Comparison of ENCODE assay signal across 9 cellular contexts in genomic region chr2:21019000-21019677, GRCh38. TPM values are rescaled to one million over a fixed set of nuclear protein-coding genes. Genes with fewer than 3 reads are reported as not detected.
"Had no signal": no experiment of that assay in that cellular context is flagged by ENCODE, and none has a peak within 500 bp of the region (broad histone marks: within the 10 kb centered on the region; RNA-seq: fewer than 3 reads in every experiment).

No MANE protein-coding gene starts in this region.

- H3K4me3 ChIP-seq: GM23338, K562 had no signal

- ATAC-seq: GM23338, K562 had no signal

- FAIRE-seq: H1, H54, HTR-8/SVneo, K562 had no signal

- DNase-seq: H9, HCEC 1CT, KG1 had no signal

- H3K4me2 ChIP-seq: GM23338 had no signal

- H2AFZ ChIP-seq: GM23338 had no signal

RNA-seq across cellular contexts. Expression of gene APOB, which starts 24.7 kb away (rescaled TPM):
- total RNA-seq: HT-29 had no signal
- polyA plus RNA-seq: K562 had no signal
